ENCODE assay signal across 9 cellular contexts in genomic region chr10:11242443-11243386, GRCh38.
A peak's percentile ranks its signal among the peaks of the same experiment; 100 is the strongest.
DNase-seq lines count a peak whose midpoint lies in the region; ATAC-seq and TF ChIP-seq lines count a peak whose summit lies in the region.
"Had no signal": no experiment of that assay in that cellular context is flagged by ENCODE, and none has a peak within 500 bp of the region (broad histone marks: within the 10 kb centered on the region; RNA-seq: fewer than 3 reads in every experiment).

No MANE protein-coding gene starts in this region.

- H3K27ac ChIP-seq in transverse colon: peak overlapping the region in 3 of 4 donors; percentile 30 to 63 (median 30)
- H3K27ac ChIP-seq: parathyroid adenoma had no signal

- TF ChIP-seq CTCF in transverse colon (IDR thresholded peaks at IDR 0.05) (no peak), mesothelial cell of epicardium (IDR thresholded peaks at IDR 0.05; ENCODE audit: unreplicated experiment) (no peak)

- no peaks in the 10 kb centered on the region for H3K27me3 Mint-ChIP-seq in activated naive CD4-positive, alpha-beta T cell treated with anti-CD3 and anti-CD28 coated beads for 36 hours (ENCODE audit: low read depth)
- peaks cover 35% of the 10 kb centered on the region for H3K27me3 Mint-ChIP-seq in mesothelial cell of epicardium (ENCODE audit: low read depth)

- CTCF ChIA-PET in activated naive CD4-positive, alpha-beta T cell treated with anti-CD3 and anti-CD28 coated beads for 36 hours (lab: Charles Lee): interaction anchor here (0.8 to 3.4 kb wide), 5 partner anchors 9 to 64 kb away, joined by 3 to 12 read pairs (median 6); no protein-coding TSS in a partner anchor

- H3K4me3 ChIP-seq in transverse colon: no peak overlapping the region

- H3K36me3 Mint-ChIP-seq in activated naive CD4-positive, alpha-beta T cell treated with anti-CD3 and anti-CD28 coated beads for 36 hours (ENCODE audit: low read depth): peaks cover 7% of the 10 kb centered on the region
- H3K36me3 Mint-ChIP-seq in mesothelial cell of epicardium: no peaks in the 10 kb centered on the region

- H3K4me3 Mint-ChIP-seq in activated naive CD4-positive, alpha-beta T cell treated with anti-CD3 and anti-CD28 coated beads for 36 hours: peak overlapping the region; percentile 20
- no peak overlapping the region for H3K4me3 Mint-ChIP-seq in mesothelial cell of epicardium

- peaks cover 30% of the 10 kb centered on the region for H3K4me1 Mint-ChIP-seq in activated naive CD4-positive, alpha-beta T cell treated with anti-CD3 and anti-CD28 coated beads for 36 hours (ENCODE audit: low read depth)
- H3K4me1 Mint-ChIP-seq in mesothelial cell of epicardium: peaks cover 14% of the 10 kb centered on the region

- H3K9me3 ChIP-seq in transverse colon: no peaks in the 10 kb centered on the region

- no peak for TF ChIP-seq EP300 in transverse colon (IDR thresholded peaks at IDR 0.05; ENCODE audit: low read depth)

- no peaks in the 10 kb centered on the region for H3K36me3 ChIP-seq in transverse colon

- 59 to 64% methylated on average over 6 to 22 of the region's 25 CpGs for WGBS in transverse colon (ENCODE audit: low coverage in 1 of 2), 2 donors

- peak overlapping the region; percentile 50 for H3K27ac Mint-ChIP-seq in activated naive CD4-positive, alpha-beta T cell treated with anti-CD3 and anti-CD28 coated beads for 36 hours
- H3K27ac Mint-ChIP-seq in mesothelial cell of epicardium: no peak overlapping the region

- TF ChIP-seq POLR2A in transverse colon (IDR thresholded peaks at IDR 0.05): no peak

- H3K27me3 ChIP-seq in transverse colon: no peaks in the 10 kb centered on the region

- intact Hi-C loops in activated naive CD4-positive, alpha-beta T cell treated with anti-CD3 and anti-CD28 coated beads for 36 hours (cut with micrococcal nuclease): no loop called here
- intact Hi-C loops in transverse colon (cut with DNase I; ENCODE audit: low total_unique reads): no loop called here

- in situ Hi-C loops in transverse colon (cut with MboI; ENCODE audit: low pct_ligation_motif_present in 1 of 4, low pct_unique_long_range_greater_than_20kb in 1 of 4, low sequenced_read_pairs in 3 of 4): no loop called here

- peak; percentile 57 for ATAC-seq in HG02588 (IDR thresholded peaks at IDR 0.05; ENCODE audit: unreplicated experiment)

- DNase-seq in activated naive CD4-positive, alpha-beta T cell treated with anti-CD3 and anti-CD28 coated beads for 36 hours: peak; percentile 51
- DNase-seq in activated naive CD4-positive, alpha-beta T cell treated with Interleukin-2 at 50 U/mL for 16 hours: no peak
- DNase-seq in NCI-H446 treated with DMSO at 0.1 percent for 48 hours (lab: John Stamatoyannopoulos, UW): peak; percentile 7
- peak; percentile 49 for DNase-seq in globus pallidus (ENCODE audit: low spot score)
- DNase-seq in transverse colon: peak; percentile 59
- no peak for DNase-seq in mesothelial cell of epicardium (ENCODE audit: low spot score in 2 of 2, unreplicated experiment in 2 of 2)
- DNase-seq in RKO (ENCODE audit: low spot score): no peak

- H3K9me3 Mint-ChIP-seq in activated naive CD4-positive, alpha-beta T cell treated with anti-CD3 and anti-CD28 coated beads for 36 hours: no peaks in the 10 kb centered on the region
- H3K9me3 Mint-ChIP-seq in mesothelial cell of epicardium: no peaks in the 10 kb centered on the region

- peaks cover 0 to 17% (median 0%) of the 10 kb centered on the region in 4 donors for H3K4me1 ChIP-seq in transverse colon
- H3K4me1 ChIP-seq: parathyroid adenoma had no signal

Comparison
In these comparisons a context has a peak if more than half of its experiments do, and no peak if none do; other contexts are left out.
1. DNase-seq: peak in activated naive CD4-positive, alpha-beta T cell treated with anti-CD3 and anti-CD28 coated beads for 36 hours (single experiment), NCI-H446 treated with DMSO at 0.1 percent for 48 hours (single experiment), globus pallidus (single experiment) and transverse colon (single experiment); none in activated naive CD4-positive, alpha-beta T cell treated with Interleukin-2 at 50 U/mL for 16 hours (single experiment), mesothelial cell of epicardium (0 of 2) and RKO (single experiment).